10 cellular contexts compared by ENCODE assay signal in the genomic region with DNA sequence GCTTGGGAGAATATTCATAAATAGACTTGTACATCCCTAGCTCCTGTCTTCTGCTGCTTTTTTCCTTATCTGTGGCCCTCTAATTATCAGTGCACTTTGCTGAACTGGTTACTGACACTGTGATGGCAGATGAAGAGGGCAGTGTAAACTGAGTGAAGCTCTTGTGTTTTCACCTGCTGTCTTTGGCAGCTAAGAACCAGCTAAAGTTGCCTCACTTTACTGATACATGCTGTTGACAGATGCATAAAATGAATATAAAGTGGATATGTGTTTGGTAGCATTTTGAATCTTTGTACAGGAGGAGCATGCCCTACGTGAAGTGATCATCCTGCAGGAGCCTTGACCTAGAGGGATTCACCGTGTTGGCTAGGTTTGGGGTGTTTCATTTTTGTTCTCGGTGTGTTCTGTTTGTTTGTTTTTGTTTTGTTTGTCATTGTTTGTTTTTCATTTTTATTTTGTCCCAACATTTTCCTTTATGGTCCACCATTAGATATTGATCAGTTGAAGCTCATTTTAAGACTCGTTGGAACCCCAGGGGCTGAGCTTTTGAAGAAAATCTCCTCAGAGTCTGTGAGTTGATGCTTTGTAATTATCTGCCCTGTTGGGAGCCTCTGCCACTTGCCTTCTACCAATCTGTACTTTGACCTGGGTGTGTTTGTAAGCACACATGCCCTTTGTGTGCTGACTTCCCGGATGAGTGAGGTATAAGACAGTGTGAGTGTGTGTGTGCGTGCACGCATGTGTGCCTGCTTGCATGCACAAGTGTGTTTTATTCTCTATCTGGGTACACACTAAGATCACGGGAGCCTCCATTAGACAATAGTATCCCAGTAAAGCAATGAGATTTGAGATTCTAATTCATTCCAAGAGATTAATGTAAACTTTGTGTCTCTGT. TPM values are rescaled to one million over a fixed set of nuclear protein-coding genes. Genes with fewer than 3 reads are reported as not detected.
DNase-seq lines count a peak whose midpoint lies in the region; ATAC-seq, FAIRE-seq and TF ChIP-seq lines count a peak whose summit lies in the region.
"Had no signal": no experiment of that assay in that cellular context is flagged by ENCODE, and none has a peak within 500 bp of the region (broad histone marks: within the 10 kb centered on the region; RNA-seq: fewer than 3 reads in every experiment).

No MANE protein-coding gene starts in this region.

- no peak for FAIRE-seq in small intestine (lab: Jason Lieb, UNC)

- no peak overlapping the region for H3K4me3 ChIP-seq in gastroesophageal sphincter
- no peak overlapping the region for H3K4me3 ChIP-seq in small intestine (ENCODE audit: low read depth in 1 of 2, low read length in 2 of 2)

- H3K36me3 ChIP-seq in gastroesophageal sphincter (peaks cover 0 to 53% of the 10 kb centered on the region in 2 donors), small intestine (ENCODE audit: control insufficient read depth in 2 of 2, insufficient read depth in 2 of 2, low read length in 2 of 2) (peaks cover 0 to 2% of the 10 kb centered on the region in 2 donors)

- H3K9me3 ChIP-seq in gastroesophageal sphincter: no peaks in the 10 kb centered on the region
- no peaks in the 10 kb centered on the region for H3K9me3 ChIP-seq in small intestine (ENCODE audit: control insufficient read depth, low read depth)

- H3K27ac ChIP-seq in gastroesophageal sphincter (peak overlapping the region in 2 of 4 donors; percentile 61 to 66), small intestine (ENCODE audit: low read depth in 1 of 2, low read length in 1 of 2) (peak overlapping the region; percentile 92 to 96)

- 72% methylated on average over 5 to 8 of the region's 8 CpGs for WGBS in gastroesophageal sphincter (ENCODE audit: low coverage in 1 of 2), 2 donors
- whole genome bisulfite sequencing in small intestine, 3 donors: 20 to 61% (median 33%) methylated on average over 8 of the region's 8 CpGs

- TF ChIP-seq EP300 in gastroesophageal sphincter (IDR thresholded peaks at IDR 0.05): no peak

- H3K4me1 ChIP-seq in gastroesophageal sphincter (peaks cover 0 to 30% (median 2%) of the 10 kb centered on the region in 3 donors), small intestine (ENCODE audit: control insufficient read depth in 2 of 2, insufficient read depth in 1 of 2, low read depth in 1 of 2, low read length in 1 of 2) (peaks cover 4 to 9% of the 10 kb centered on the region in 2 donors)

- H3K4me3 Mint-ChIP-seq in activated T-cell treated with anti-CD3 and anti-CD28 coated beads, Interleukin-2, amount 50 U/mL, for 4 hours: no peak overlapping the region
- H3K4me3 Mint-ChIP-seq: activated T-helper 1 cell treated with anti-CD3 and anti-CD28 coated beads, Interleukin-12 subunit alpha, Interleukin-12 subunit beta, Interleukin-2, Interleukin-4 antibody, amounts not matched to agents 30 ng/mL and 10 ng/mL and 1 ng/mL, durations not matched to agents 14 hours and 24 hours and 36 hours; dendritic cell treated with granulocyte-macrophage colony-stimulating factor and Interleukin-4, amounts not matched to agents 40 ng/mL and 50 ng/mL, for 4 days had no signal

- H3K4me1 Mint-ChIP-seq in activated T-cell treated with anti-CD3 and anti-CD28 coated beads, Interleukin-2, amount 50 U/mL, for 4 hours (ENCODE audit: low read depth): peaks cover 33% of the 10 kb centered on the region

- H3K27me3 Mint-ChIP-seq in activated T-cell treated with anti-CD3 and anti-CD28 coated beads, Interleukin-2, amount 50 U/mL, for 4 hours (ENCODE audit: low read depth): no peaks in the 10 kb centered on the region
- H3K27me3 Mint-ChIP-seq: dendritic cell treated with granulocyte-macrophage colony-stimulating factor and Interleukin-4, amounts not matched to agents 40 ng/mL and 50 ng/mL, for 4 days had no signal

- no peaks in the 10 kb centered on the region for H3K9me3 Mint-ChIP-seq in activated T-cell treated with anti-CD3 and anti-CD28 coated beads, Interleukin-2, amount 50 U/mL, for 4 hours
- H3K9me3 Mint-ChIP-seq: activated T-helper 1 cell treated with anti-CD3 and anti-CD28 coated beads, Interleukin-12 subunit alpha, Interleukin-12 subunit beta, Interleukin-2, Interleukin-4 antibody, amounts not matched to agents 30 ng/mL and 10 ng/mL and 1 ng/mL, durations not matched to agents 14 hours and 24 hours and 36 hours; dendritic cell treated with granulocyte-macrophage colony-stimulating factor and Interleukin-4, amounts not matched to agents 40 ng/mL and 50 ng/mL, for 4 days had no signal

- ATAC-seq in activated T-cell treated with anti-CD3 and anti-CD28 coated beads, Interleukin-2, amount 50 U/mL, for 4 hours: peak; percentile 9 to 10
- peak; percentile 16 for ATAC-seq in gastroesophageal sphincter

- DNase-seq in activated T-cell treated with anti-CD3 and anti-CD28 coated beads, Interleukin-2, amount 50 U/mL, for 4 hours: no peak
- DNase-seq in activated T-cell treated with anti-CD3 and anti-CD28 coated beads, Interleukin-2, amount 50 U/mL, for 48 hours: no peak
- peak; percentile 72 for DNase-seq in NCI-H146 treated with DMSO at 0.1 percent for 48 hours (lab: John Stamatoyannopoulos, UW; ENCODE audit: unreplicated experiment)
- peak; percentile 98 for DNase-seq in small intestine
- DNase-seq in activated CD4-positive, CD25-positive, alpha-beta regulatory T cell (lab: John Stamatoyannopoulos, UW): no peak
- no peak for DNase-seq in NCI-H510A treated with DMSO at 0.1 percent for 48 hours (lab: John Stamatoyannopoulos, UW)
- DNase-seq in COR-L47 (lab: John Stamatoyannopoulos, UW): no peak

- no peak for TF ChIP-seq POLR2A in gastroesophageal sphincter (IDR thresholded peaks at IDR 0.05)

- no peak for TF ChIP-seq CTCF in gastroesophageal sphincter (IDR thresholded peaks at IDR 0.05)

- H3K36me3 Mint-ChIP-seq in activated T-cell treated with anti-CD3 and anti-CD28 coated beads, Interleukin-2, amount 50 U/mL, for 4 hours (ENCODE audit: insufficient read depth): peaks cover 6% of the 10 kb centered on the region

- no peaks in the 10 kb centered on the region for H3K27me3 ChIP-seq in gastroesophageal sphincter
- H3K27me3 ChIP-seq in small intestine (ENCODE audit: control insufficient read depth in 2 of 2, insufficient read depth in 2 of 2, low read length in 2 of 2): no peaks in the 10 kb centered on the region

RNA-seq across cellular contexts. Expression of gene MAPK13, which starts 34.6 kb away (rescaled TPM):
- 10 to 100 TPM; 33.8 to 61.0 (median 48.4) TPM for total RNA-seq in activated T-cell treated with anti-CD3 and anti-CD28 coated beads, Interleukin-2, amount 50 U/mL, for 4 hours
- 1 to 10 TPM; 1.4 to 8.4 (median 3.1) TPM for total RNA-seq in gastroesophageal sphincter
- polyA plus RNA-seq in small intestine: 100 to 1,000 TPM in 1 of 3 donors, 10 to 100 TPM in 2; 86.7 to 108 (median 95.5) TPM

Comparison
In these comparisons a context has a peak if more than half of its experiments do, and no peak if none do; other contexts are left out.
1. DNase-seq: peak in NCI-H146 treated with DMSO at 0.1 percent for 48 hours (single experiment) and small intestine (single experiment); none in activated T-cell treated with anti-CD3 and anti-CD28 coated beads, Interleukin-2, amount 50 U/mL, for 4 hours (single experiment), activated T-cell treated with anti-CD3 and anti-CD28 coated beads, Interleukin-2, amount 50 U/mL, for 48 hours (0 of 2), activated CD4-positive, CD25-positive, alpha-beta regulatory T cell (0 of 4), NCI-H510A treated with DMSO at 0.1 percent for 48 hours (single experiment) and COR-L47 (single experiment).